Comparison of ENCODE assay signal across 2 cellular contexts in the genomic region with DNA sequence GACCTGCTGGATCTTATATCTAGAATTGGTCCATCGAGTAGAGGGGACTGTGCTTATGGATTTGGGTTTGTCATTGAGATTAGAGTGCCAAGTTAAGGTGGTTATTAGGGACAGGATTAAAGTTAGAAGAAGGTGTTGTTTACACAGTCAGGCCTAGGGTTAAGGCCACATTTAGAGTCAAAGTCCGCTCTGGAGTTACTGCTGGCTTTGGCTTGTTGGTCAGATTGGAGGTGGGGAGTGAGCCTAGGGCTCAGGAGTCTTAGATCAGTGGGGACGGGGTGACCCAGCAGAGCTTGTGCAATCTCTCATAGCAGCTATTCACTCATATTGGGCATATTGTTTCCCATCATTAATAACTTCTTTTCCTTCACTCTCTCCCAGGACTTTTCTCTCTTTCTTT.
TF ChIP-seq lines count a peak whose summit lies in the region.

No MANE protein-coding gene starts in this region.

TF ChIP-seq in GM23338, 12 proteins besides CTCF, POLR2A, EP300 and RAD21 (continued from another document):
- no peak for TF ChIP-seq NANOG (IDR thresholded peaks at IDR 0.05; ENCODE audit: borderline replicate concordance)

TF ChIP-seq in HepG2, 621 proteins besides CTCF, POLR2A, EP300 and RAD21 (continued from another document):
- TF ChIP-seq, protein P1, sequence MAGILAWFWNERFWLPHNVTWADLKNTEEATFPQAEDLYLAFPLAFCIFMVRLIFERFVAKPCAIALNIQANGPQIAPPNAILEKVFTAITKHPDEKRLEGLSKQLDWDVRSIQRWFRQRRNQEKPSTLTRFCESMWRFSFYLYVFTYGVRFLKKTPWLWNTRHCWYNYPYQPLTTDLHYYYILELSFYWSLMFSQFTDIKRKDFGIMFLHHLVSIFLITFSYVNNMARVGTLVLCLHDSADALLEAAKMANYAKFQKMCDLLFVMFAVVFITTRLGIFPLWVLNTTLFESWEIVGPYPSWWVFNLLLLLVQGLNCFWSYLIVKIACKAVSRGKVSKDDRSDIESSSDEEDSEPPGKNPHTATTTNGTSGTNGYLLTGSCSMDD (CRISPR knock-in tag; IDR thresholded peaks at IDR 0.05) = no peak
- TF ChIP-seq RARA (CRISPR knock-in tag; IDR thresholded peaks at IDR 0.05) (peak; percentile 47; the same call in 1 of the 2 replicates), HNF4A (CRISPR knock-in tag; IDR thresholded peaks at IDR 0.05) (peak; percentile 83), ZNF784 (CRISPR knock-in tag; IDR thresholded peaks at IDR 0.05; ENCODE audit: borderline replicate concordance) (no peak), CEBPG (CRISPR knock-in tag; IDR thresholded peaks at IDR 0.05) (peak; percentile 45), SALL1 (CRISPR knock-in tag; IDR thresholded peaks at IDR 0.05) (peak; percentile 54), HMG20A (CRISPR knock-in tag; IDR thresholded peaks at IDR 0.05; ENCODE audit: borderline replicate concordance) (peak; percentile 20; the same call in 1 of the 2 replicates), ELF1 (CRISPR knock-in tag; IDR thresholded peaks at IDR 0.05) (no peak), FOXA1 (IDR thresholded peaks at IDR 0.05) (no peak), FOXA1 (CRISPR knock-in tag; IDR thresholded peaks at IDR 0.05) (peak; percentile 42; the same call in 1 of the 2 replicates)
